ENCODE assay signal across 12 cellular contexts in the genomic region with DNA sequence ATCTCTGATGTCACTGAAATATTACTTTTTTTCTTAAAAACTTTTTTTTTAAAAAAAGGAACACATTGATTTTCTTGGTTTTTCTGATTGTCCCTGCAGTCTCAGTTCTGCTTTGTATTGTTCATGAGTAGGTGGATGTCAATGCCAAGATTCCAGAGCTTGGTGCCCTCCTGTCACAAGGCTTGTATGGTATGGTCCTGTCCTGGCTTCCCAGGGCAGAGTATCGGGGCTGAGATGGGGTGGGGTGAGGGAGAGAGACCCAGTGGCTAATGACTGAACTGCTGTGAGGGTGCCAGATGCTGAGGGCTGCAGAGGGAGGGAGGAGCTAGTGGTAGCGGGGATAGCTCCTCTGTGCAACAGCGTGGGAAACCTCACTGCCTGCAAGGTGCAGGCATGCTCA. TPM values are rescaled to one million over a fixed set of nuclear protein-coding genes. Genes with fewer than 3 reads are reported as not detected.
DNase-seq lines count a peak whose midpoint lies in the region; ATAC-seq and TF ChIP-seq lines count a peak whose summit lies in the region.
"Had no signal": no experiment of that assay in that cellular context is flagged by ENCODE, and none has a peak within 500 bp of the region (broad histone marks: within the 10 kb centered on the region; RNA-seq: fewer than 3 reads in every experiment).

No MANE protein-coding gene starts in this region.

- H3K27ac ChIP-seq in smooth muscle cell (ENCODE audit: low read depth): no peak overlapping the region

- DNase-seq in H7 (peak; percentile 64), NCI-H82 treated with DMSO at 0.1 percent for 48 hours (lab: John Stamatoyannopoulos, UW; ENCODE audit: unreplicated experiment) (peak; percentile 41), T1000 (lab: John Stamatoyannopoulos, UW) (no peak), T-helper 9 cell (no peak), smooth muscle cell (lab: John Stamatoyannopoulos, UW; ENCODE audit: unreplicated experiment) (no peak)
- DNase-seq in naive thymus-derived CD8-positive, alpha-beta T cell: no peak
- DNase-seq: activated CD4-positive, CD25-positive, alpha-beta regulatory T cell; COR-L47; stimulated activated naive CD4-positive, alpha-beta T cell had no signal

- no peak overlapping the region for H2AFZ ChIP-seq in smooth muscle cell (ENCODE audit: low read depth)

- no peaks in the 10 kb centered on the region for H3K9me3 ChIP-seq in smooth muscle cell (replicated peaks; ENCODE audit: low read depth)

- H3K27me3 Mint-ChIP-seq in naive thymus-derived CD8-positive, alpha-beta T cell: peaks cover 0 to 18% (median 2%) of the 10 kb centered on the region in 5 donors

- H3K36me3 ChIP-seq in H7 (replicated peaks; ENCODE audit: control insufficient read depth, insufficient read depth, low read length): no peaks in the 10 kb centered on the region
- H3K36me3 ChIP-seq in smooth muscle cell (ENCODE audit: low read depth): no peaks in the 10 kb centered on the region

- WGBS in smooth muscle cell (ENCODE audit: low lambda C conversion rate): 52% methylated on average over 3 of the region's 3 CpGs

- POLR2A ChIA-PET in naive thymus-derived CD8-positive, alpha-beta T cell (lab: Charles Lee): no interaction called here

- peaks cover 4% of the 10 kb centered on the region for H3K79me2 ChIP-seq in smooth muscle cell (ENCODE audit: low read depth)

- no peak overlapping the region for H3K9ac ChIP-seq in smooth muscle cell (ENCODE audit: low read depth)

- peaks cover 24% of the 10 kb centered on the region for H3K4me1 ChIP-seq in smooth muscle cell (ENCODE audit: low read depth)

- H3F3A ChIP-seq in smooth muscle cell (ENCODE audit: low read depth): no peaks in the 10 kb centered on the region

- H3K4me2 ChIP-seq in smooth muscle cell: no peak overlapping the region

- no peaks in the 10 kb centered on the region for H4K20me1 ChIP-seq in smooth muscle cell (ENCODE audit: low read depth)

- H3K4me1 Mint-ChIP-seq in naive thymus-derived CD8-positive, alpha-beta T cell: peaks cover 20 to 34% (median 29%) of the 10 kb centered on the region in 4 donors

- H3K27ac Mint-ChIP-seq in naive thymus-derived CD8-positive, alpha-beta T cell: peak overlapping the region in 1 of 10 donors; percentile 17

- H3K9me3 Mint-ChIP-seq in naive thymus-derived CD8-positive, alpha-beta T cell: no peaks in the 10 kb centered on the region

- peak; percentile 21 to 52 for ATAC-seq in naive thymus-derived CD8-positive, alpha-beta T cell
- no peak for ATAC-seq in HG03196 (IDR thresholded peaks at IDR 0.05; ENCODE audit: unreplicated experiment)

- H3K4me3 ChIP-seq in GM12875 (ENCODE audit: low read depth, low read length) (no peak overlapping the region), H7 (ENCODE audit: insufficient read depth, low read depth, low read length) (no peak overlapping the region), smooth muscle cell (no peak overlapping the region)
- H3K4me3 ChIP-seq: skin epidermis had no signal

- no peak overlapping the region for H3K4me3 Mint-ChIP-seq in naive thymus-derived CD8-positive, alpha-beta T cell

- TF ChIP-seq CTCF in GM12875 (IDR thresholded peaks at IDR 0.05; ENCODE audit: borderline replicate concordance, insufficient read depth, low read depth, low read length) (0 out of 2 replicates have a peak, but pooled peaks have one; percentile 4), smooth muscle cell (IDR thresholded peaks at IDR 0.05; ENCODE audit: borderline replicate concordance, insufficient read depth, poor library complexity, severe bottlenecking) (no peak)

- no peaks in the 10 kb centered on the region for H3K36me3 Mint-ChIP-seq in naive thymus-derived CD8-positive, alpha-beta T cell

- H3K27me3 ChIP-seq in H7 (ENCODE audit: control insufficient read depth, insufficient read depth, low read length) (peaks cover 5% of the 10 kb centered on the region), smooth muscle cell (ENCODE audit: low read depth) (no peaks in the 10 kb centered on the region)

RNA-seq across cellular contexts. Expression of gene CTDSP2, which starts 4.4 kb away (rescaled TPM):
- 59.3 and 74.2 TPM in 2 replicates for total RNA-seq in H7 (2014; rRNA removed; shearing (Covaris generic))
- 100 to 1,000 TPM; 258 to 262 TPM for total RNA-seq in naive thymus-derived CD8-positive, alpha-beta T cell
- 10 to 100 TPM; 51.4 to 81.2 (median 71.5) TPM for polyA plus RNA-seq in naive thymus-derived CD8-positive, alpha-beta T cell
- total RNA-seq in smooth muscle cell: 77.4 and 86.7 TPM in 2 replicates
- polyA plus RNA-seq in smooth muscle cell: 61.7 and 62.0 TPM in 2 replicates

RNA-seq across cellular contexts. Expression of gene AVIL, which starts 32.4 kb away (rescaled TPM):
- 0.38 TPM in 1 of 2 replicates, not detected in the other for total RNA-seq in H7 (2014; rRNA removed; shearing (Covaris generic))
- total RNA-seq in naive thymus-derived CD8-positive, alpha-beta T cell: 10 to 100 TPM; 13.4 to 16.8 TPM
- polyA plus RNA-seq in naive thymus-derived CD8-positive, alpha-beta T cell: under 1 TPM; 0.11 to 0.80 (median 0.13) TPM
- 7.0 and 17.1 TPM in 2 replicates for total RNA-seq in smooth muscle cell
- 1.2 and 9.1 TPM in 2 replicates for polyA plus RNA-seq in smooth muscle cell

Comparison
In these comparisons a context has a peak if more than half of its experiments do, and no peak if none do; other contexts are left out.
1. DNase-seq: peak in H7 (single experiment) and NCI-H82 treated with DMSO at 0.1 percent for 48 hours (single experiment); none in naive thymus-derived CD8-positive, alpha-beta T cell (0 of 10), T1000 (single experiment), T-helper 9 cell (single experiment) and smooth muscle cell (single experiment).